13 cellular contexts compared by ENCODE assay signal in the genomic region with DNA sequence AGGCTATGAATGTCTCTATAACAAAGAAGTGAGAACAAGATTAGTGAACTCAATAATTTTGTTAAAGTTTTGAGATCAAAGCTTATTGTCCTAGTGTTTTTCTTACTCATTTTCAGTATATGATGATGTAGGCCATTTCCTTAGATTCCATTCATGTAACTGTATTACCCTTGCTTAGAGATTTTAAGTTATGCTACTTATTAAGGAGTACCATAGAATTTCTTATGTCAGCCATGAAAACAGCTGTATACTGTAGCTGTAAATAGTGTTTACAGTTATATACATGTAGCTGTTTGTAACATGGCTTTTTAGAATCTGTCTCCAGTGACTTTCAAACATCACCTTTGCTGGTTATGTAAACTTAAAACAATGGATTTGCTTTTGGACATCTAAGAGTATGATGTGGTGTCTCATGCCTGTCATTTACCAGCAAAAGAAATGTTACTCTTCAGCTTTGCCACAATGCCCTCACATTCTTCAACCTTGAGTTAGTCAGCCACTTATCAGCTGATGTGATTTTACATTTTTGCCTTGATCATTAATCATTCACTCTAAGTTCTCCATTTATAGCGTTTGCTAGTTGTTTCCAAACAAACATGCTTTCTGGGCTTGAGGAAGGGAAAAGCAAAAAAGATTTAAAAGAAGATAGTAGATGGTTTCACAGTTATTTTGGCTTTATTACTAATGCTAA. TPM values are rescaled to one million over a fixed set of nuclear protein-coding genes. Genes with fewer than 3 reads are reported as not detected.
A peak's percentile ranks its signal among the peaks of the same experiment; 100 is the strongest.
DNase-seq lines count a peak whose midpoint lies in the region; ATAC-seq and TF ChIP-seq lines count a peak whose summit lies in the region.
"Had no signal": no experiment of that assay in that cellular context is flagged by ENCODE, and none has a peak within 500 bp of the region (broad histone marks: within the 10 kb centered on the region; RNA-seq: fewer than 3 reads in every experiment).

No MANE protein-coding gene starts in this region.

- intact Hi-C loops in upper lobe of right lung (cut with DNase I), result no loop called here

- H3K4me1 ChIP-seq in adipocyte (ENCODE audit: control insufficient read depth, insufficient read depth, low read length) (peaks cover 11% of the 10 kb centered on the region), upper lobe of right lung (no peaks in the 10 kb centered on the region)
- H3K4me1 ChIP-seq: colonic mucosa had no signal

- peaks cover 28% of the 10 kb centered on the region for H3K4me1 Mint-ChIP-seq in activated T-cell treated with anti-CD3 and anti-CD28 coated beads, Interleukin-2, amount 50 U/mL, for 72 hours (ENCODE audit: low read depth)
- H3K4me1 Mint-ChIP-seq in stimulated activated naive B cell treated with anti-CD40 and anti-IgM and Interleukin-4, amounts not matched to agents 10 μg/mL and 1 μg/mL and 100 μg/mL, for 72 hours, result peaks cover 18 to 32% of the 10 kb centered on the region in 2 donors

- H3K36me3 ChIP-seq in adipocyte (ENCODE audit: control insufficient read depth, insufficient read depth, low read length, severe bottlenecking) (peaks cover 7% of the 10 kb centered on the region), upper lobe of right lung (no peaks in the 10 kb centered on the region)
- H3K36me3 ChIP-seq: colonic mucosa had no signal

- peaks cover 2 to 5% of the 10 kb centered on the region in 2 donors for H3K9me3 Mint-ChIP-seq in activated T-cell treated with anti-CD3 and anti-CD28 coated beads, Interleukin-2, amount 50 U/mL, for 72 hours
- H3K9me3 Mint-ChIP-seq in stimulated activated naive B cell treated with anti-CD40 and anti-IgM and Interleukin-4, amounts not matched to agents 10 μg/mL and 1 μg/mL and 100 μg/mL, for 72 hours, result peaks cover 4 to 15% of the 10 kb centered on the region in 2 donors

- no peak overlapping the region for H3K9ac ChIP-seq in adipocyte (ENCODE audit: low read length)

- no peaks in the 10 kb centered on the region for H3K27me3 Mint-ChIP-seq in activated T-cell treated with anti-CD3 and anti-CD28 coated beads, Interleukin-2, amount 50 U/mL, for 72 hours (ENCODE audit: low read depth)
- no peaks in the 10 kb centered on the region for H3K27me3 Mint-ChIP-seq in stimulated activated naive B cell treated with anti-CD40 and anti-IgM and Interleukin-4, amounts not matched to agents 10 μg/mL and 1 μg/mL and 100 μg/mL, for 72 hours

- no peak overlapping the region for H3K27ac ChIP-seq in upper lobe of right lung
- H3K27ac ChIP-seq: colonic mucosa, suprapubic skin had no signal

- H3K9me3 ChIP-seq in adipocyte (ENCODE audit: control insufficient read depth, low read length), result no peaks in the 10 kb centered on the region
- H3K9me3 ChIP-seq in upper lobe of right lung, result no peaks in the 10 kb centered on the region
- H3K9me3 ChIP-seq: colonic mucosa, suprapubic skin had no signal

- H3K4me3 ChIP-seq in adipocyte (ENCODE audit: low read length) (no peak overlapping the region), upper lobe of right lung (no peak overlapping the region)
- H3K4me3 ChIP-seq: colonic mucosa, suprapubic skin had no signal

- no peak overlapping the region for H3K4me3 Mint-ChIP-seq in activated T-cell treated with anti-CD3 and anti-CD28 coated beads, Interleukin-2, amount 50 U/mL, for 72 hours
- no peak overlapping the region for H3K4me3 Mint-ChIP-seq in stimulated activated naive B cell treated with anti-CD40 and anti-IgM and Interleukin-4, amounts not matched to agents 10 μg/mL and 1 μg/mL and 100 μg/mL, for 72 hours

- no peak for DNase-seq in activated T-cell treated with anti-CD3 and anti-CD28 coated beads, Interleukin-2, amount 50 U/mL, for 72 hours
- DNase-seq in activated T-cell treated with anti-CD3 and anti-CD28 coated beads, Interleukin-2, amount 50 U/mL, for 1 hour, result no peak
- DNase-seq in adipocyte (ENCODE audit: low read depth) (peak; percentile 19), hepatic stellate cell (ENCODE audit: low spot score) (peak; percentile 2), upper lobe of right lung (no peak), OCI-M2 (lab: John Stamatoyannopoulos, UW; ENCODE audit: unreplicated experiment) (no peak)
- no peak for DNase-seq in stimulated activated naive B cell treated with anti-CD40 and anti-IgM and Interleukin-4, amounts not matched to agents 10 μg/mL and 1 μg/mL and 100 μg/mL, for 72 hours
- DNase-seq: colonic mucosa; hypothalamus; NCI-H1436 treated with DMSO at 0.1 percent for 48 hours; stimulated activated CD4-positive, alpha-beta T cell treated with anti-CD3 and anti-CD28 coated beads, Interleukin-4, amount 100 ng/mL, for 24 hours had no signal

- no peak for TF ChIP-seq CTCF in upper lobe of right lung (IDR thresholded peaks at IDR 0.05)

- ATAC-seq in activated T-cell treated with anti-CD3 and anti-CD28 coated beads, Interleukin-2, amount 50 U/mL, for 72 hours (replicated peaks in 1 of 2), result peak in 1 of 2 donors; percentile 21
- ATAC-seq in stimulated activated naive B cell treated with anti-CD40 and anti-IgM and Interleukin-4, amounts not matched to agents 10 μg/mL and 1 μg/mL and 100 μg/mL, for 72 hours (replicated peaks), result peak; percentile 41 to 51
- ATAC-seq in upper lobe of right lung (no peak), HG02938 (IDR thresholded peaks at IDR 0.05; ENCODE audit: unreplicated experiment) (no peak)

- no peaks in the 10 kb centered on the region for H3K27me3 ChIP-seq in adipocyte (replicated peaks; ENCODE audit: control insufficient read depth, insufficient read depth, low read length)
- H3K27me3 ChIP-seq in upper lobe of right lung, result no peaks in the 10 kb centered on the region
- H3K27me3 ChIP-seq: colonic mucosa, suprapubic skin had no signal

- peak overlapping the region; percentile 28 for H3K27ac Mint-ChIP-seq in activated T-cell treated with anti-CD3 and anti-CD28 coated beads, Interleukin-2, amount 50 U/mL, for 72 hours
- H3K27ac Mint-ChIP-seq in stimulated activated naive B cell treated with anti-CD40 and anti-IgM and Interleukin-4, amounts not matched to agents 10 μg/mL and 1 μg/mL and 100 μg/mL, for 72 hours, result no peak overlapping the region

- H3K36me3 Mint-ChIP-seq in activated T-cell treated with anti-CD3 and anti-CD28 coated beads, Interleukin-2, amount 50 U/mL, for 72 hours (ENCODE audit: insufficient read depth in 2 of 2), result peaks cover 10 to 25% of the 10 kb centered on the region in 2 donors
- H3K36me3 Mint-ChIP-seq in stimulated activated naive B cell treated with anti-CD40 and anti-IgM and Interleukin-4, amounts not matched to agents 10 μg/mL and 1 μg/mL and 100 μg/mL, for 72 hours, result peaks cover 22 to 34% of the 10 kb centered on the region in 2 donors

RNA-seq across cellular contexts. Expression of gene SLC16A7, which starts 55.5 kb away (rescaled TPM):
- 10 to 100 TPM; 38.8 to 40.2 TPM for total RNA-seq in activated T-cell treated with anti-CD3 and anti-CD28 coated beads, Interleukin-2, amount 50 U/mL, for 72 hours
- total RNA-seq in upper lobe of right lung, result 26.0 TPM

Comparison
In these comparisons a context has a peak if more than half of its experiments do, and no peak if none do; other contexts are left out.
1. ATAC-seq: peak in stimulated activated naive B cell treated with anti-CD40 and anti-IgM and Interleukin-4, amounts not matched to agents 10 μg/mL and 1 μg/mL and 100 μg/mL, for 72 hours (2 of 2); none in upper lobe of right lung (single experiment) and HG02938 (single experiment).
2. DNase-seq: peak in adipocyte (single experiment) and hepatic stellate cell (single experiment); none in activated T-cell treated with anti-CD3 and anti-CD28 coated beads, Interleukin-2, amount 50 U/mL, for 72 hours (0 of 2), activated T-cell treated with anti-CD3 and anti-CD28 coated beads, Interleukin-2, amount 50 U/mL, for 1 hour (single experiment), stimulated activated naive B cell treated with anti-CD40 and anti-IgM and Interleukin-4, amounts not matched to agents 10 μg/mL and 1 μg/mL and 100 μg/mL, for 72 hours (single experiment), upper lobe of right lung (single experiment) and OCI-M2 (single experiment).